ENCODE assay signal across 1 cellular context in genomic region chr9:2181794-2182193, GRCh38.
TF ChIP-seq lines count a peak whose summit lies in the region.

No MANE protein-coding gene starts in this region.

TF ChIP-seq in HepG2, 621 proteins besides CTCF, POLR2A, EP300 and RAD21 (continued from another document):
- TF ChIP-seq TRAFD1 (CRISPR knock-in tag; IDR thresholded peaks at IDR 0.05; ENCODE audit: borderline replicate concordance) = no peak
